Comparison of ENCODE assay signal across 22 cellular contexts in genomic region chr6:144954241-144954556, GRCh38.
"Had no signal": no experiment of that assay in that cellular context is flagged by ENCODE, and none has a peak within 500 bp of the region (broad histone marks: within the 10 kb centered on the region; RNA-seq: fewer than 3 reads in every experiment).

No MANE protein-coding gene starts in this region.

- H3K27me3 ChIP-seq: adrenal gland, cardiac muscle cell, hepatocyte, ovary, suprapubic skin had no signal

- H3K4me3 ChIP-seq: adrenal gland, cardiac muscle cell, hepatocyte, lower lobe of right lung, ovary, psoas muscle, suprapubic skin had no signal

- DNase-seq: activated CD4-positive, alpha-beta T cell treated with anti-CD3 and anti-CD28 coated beads for 1 hour; activated CD8-positive, alpha-beta memory T cell treated with anti-CD3 and anti-CD28 coated beads for 24 hours; activated gamma-delta T cell treated with Interleukin-2 at 50 U/mL for 16 hours; adrenal gland; effector memory CD8-positive, alpha-beta T cell; lower lobe of right lung; ovary; psoas muscle; right cardiac atrium; small intestine; stimulated activated CD4-positive, alpha-beta T cell treated with anti-CD3 and anti-CD28 coated beads, Interleukin-4, amount 100 ng/mL, for 1 hour; stimulated activated naive CD8-positive, alpha-beta T cell treated with anti-CD3 and anti-CD28 coated beads, Interleukin-15, amount 100 ng/mL, for 72 hours; WERI-Rb-1 had no signal

- H3K4me1 ChIP-seq: adrenal gland, lower lobe of right lung, psoas muscle, suprapubic skin had no signal

- H3K79me2 ChIP-seq: hepatocyte had no signal

- H3K27me3 Mint-ChIP-seq: dendritic cell treated with granulocyte-macrophage colony-stimulating factor and Interleukin-4, amounts not matched to agents 40 ng/mL and 50 ng/mL, for 4 days; stimulated activated naive CD8-positive, alpha-beta T cell treated with anti-CD3 and anti-CD28 coated beads, Interleukin-15, amount 100 ng/mL, for 72 hours; type B pancreatic cell had no signal

- H3K9me3 Mint-ChIP-seq: activated naive CD4-positive, alpha-beta T cell treated with anti-CD3 and anti-CD28 coated beads, Interleukin-2, amount 50 U/mL, for 72 hours; activated T-helper 1 cell treated with anti-CD3 and anti-CD28 coated beads, Interleukin-12 subunit alpha, Interleukin-12 subunit beta, Interleukin-2, Interleukin-4 antibody, amounts not matched to agents 30 ng/mL and 10 ng/mL and 1 ng/mL, durations not matched to agents 14 hours and 24 hours and 36 hours; dendritic cell treated with granulocyte-macrophage colony-stimulating factor and Interleukin-4, amounts not matched to agents 40 ng/mL and 50 ng/mL, for 4 days; effector memory CD8-positive, alpha-beta T cell; stimulated activated naive CD8-positive, alpha-beta T cell treated with anti-CD3 and anti-CD28 coated beads, Interleukin-15, amount 100 ng/mL, for 72 hours; type B pancreatic cell had no signal

- H3K36me3 ChIP-seq: adrenal gland, cardiac muscle cell, lower lobe of right lung, ovary, suprapubic skin, WERI-Rb-1 had no signal

- H3K4me1 Mint-ChIP-seq: mesothelial cell of epicardium; stimulated activated naive CD8-positive, alpha-beta T cell treated with anti-CD3 and anti-CD28 coated beads, Interleukin-15, amount 100 ng/mL, for 72 hours had no signal

- H3K4me3 Mint-ChIP-seq: activated T-helper 1 cell treated with anti-CD3 and anti-CD28 coated beads, Interleukin-12 subunit alpha, Interleukin-12 subunit beta, Interleukin-2, Interleukin-4 antibody, amounts not matched to agents 30 ng/mL and 10 ng/mL and 1 ng/mL, durations not matched to agents 14 hours and 24 hours and 36 hours; dendritic cell treated with granulocyte-macrophage colony-stimulating factor and Interleukin-4, amounts not matched to agents 40 ng/mL and 50 ng/mL, for 4 days; effector memory CD8-positive, alpha-beta T cell; mesothelial cell of epicardium; neural crest cell; stimulated activated naive CD8-positive, alpha-beta T cell treated with anti-CD3 and anti-CD28 coated beads, Interleukin-15, amount 100 ng/mL, for 72 hours; type B pancreatic cell had no signal

- H3K27ac ChIP-seq: adrenal gland, cardiac muscle cell, hepatocyte, lower lobe of right lung, ovary, psoas muscle, suprapubic skin, WERI-Rb-1 had no signal

- H3K4me2 ChIP-seq: hepatocyte had no signal

- H3K36me3 Mint-ChIP-seq: activated naive CD4-positive, alpha-beta T cell treated with anti-CD3 and anti-CD28 coated beads, Interleukin-2, amount 50 U/mL, for 72 hours; mesothelial cell of epicardium; type B pancreatic cell had no signal

- ATAC-seq: activated naive CD4-positive, alpha-beta T cell treated with anti-CD3 and anti-CD28 coated beads, Interleukin-2, amount 50 U/mL, for 72 hours; effector memory CD8-positive, alpha-beta T cell; lower lobe of right lung; right cardiac atrium; stimulated activated naive CD8-positive, alpha-beta T cell treated with anti-CD3 and anti-CD28 coated beads, Interleukin-15, amount 100 ng/mL, for 72 hours had no signal

- H2AFZ ChIP-seq: hepatocyte had no signal

- H3K9me3 ChIP-seq: adrenal gland, lower lobe of right lung, ovary, psoas muscle, suprapubic skin had no signal

- H3K27ac Mint-ChIP-seq: activated naive CD4-positive, alpha-beta T cell treated with anti-CD3 and anti-CD28 coated beads, Interleukin-2, amount 50 U/mL, for 72 hours; activated T-helper 1 cell treated with anti-CD3 and anti-CD28 coated beads, Interleukin-12 subunit alpha, Interleukin-12 subunit beta, Interleukin-2, Interleukin-4 antibody, amounts not matched to agents 30 ng/mL and 10 ng/mL and 1 ng/mL, durations not matched to agents 14 hours and 24 hours and 36 hours; dendritic cell treated with granulocyte-macrophage colony-stimulating factor and Interleukin-4, amounts not matched to agents 40 ng/mL and 50 ng/mL, for 4 days; effector memory CD8-positive, alpha-beta T cell; mesothelial cell of epicardium; stimulated activated naive CD8-positive, alpha-beta T cell treated with anti-CD3 and anti-CD28 coated beads, Interleukin-15, amount 100 ng/mL, for 72 hours; type B pancreatic cell had no signal
